Comparison of ENCODE assay signal across 10 cellular contexts in genomic region chr18:22560283-22560627, GRCh38.
DNase-seq lines count a peak whose midpoint lies in the region; ATAC-seq and TF ChIP-seq lines count a peak whose summit lies in the region.
"Had no signal": no experiment of that assay in that cellular context is flagged by ENCODE, and none has a peak within 500 bp of the region (broad histone marks: within the 10 kb centered on the region; RNA-seq: fewer than 3 reads in every experiment).

No MANE protein-coding gene starts in this region.

- TF ChIP-seq CTCF in tibial nerve (IDR thresholded peaks at IDR 0.05), result no peak

- peaks cover 2% of the 10 kb centered on the region for H3K36me3 Mint-ChIP-seq in activated CD8-positive, alpha-beta memory T cell treated with anti-CD3 and anti-CD28 coated beads, Interleukin-2, amount 10 ng/mL, durations not matched to agents 7 days and 5 days
- peaks cover 4% of the 10 kb centered on the region for H3K36me3 Mint-ChIP-seq in effector memory CD8-positive, alpha-beta T cell (ENCODE audit: insufficient read depth)
- H3K36me3 Mint-ChIP-seq in activated CD4-positive, alpha-beta memory T cell treated with anti-CD3 and anti-CD28 coated beads, Interleukin-2, amount 10 ng/mL, durations not matched to agents 7 days and 5 days (ENCODE audit: low read depth), result no peaks in the 10 kb centered on the region

- POLR2A ChIA-PET in activated CD4-positive, alpha-beta memory T cell treated with anti-CD3 and anti-CD28 coated beads, Interleukin-2, amount 10 ng/mL, durations not matched to agents 7 days and 5 days (lab: Charles Lee), result no interaction called here

- H3K4me1 ChIP-seq in mucosa of stomach (ENCODE audit: control insufficient read depth, insufficient read depth, low read length) (peaks cover 5% of the 10 kb centered on the region), tibial nerve (peaks cover 0 to 32% (median 4%) of the 10 kb centered on the region in 4 donors)

- DNase-seq in activated CD8-positive, alpha-beta memory T cell treated with anti-CD3 and anti-CD28 coated beads, Interleukin-2, amount 10 ng/mL, durations not matched to agents 7 days and 5 days, result no peak
- DNase-seq in activated CD8-positive, alpha-beta memory T cell treated with anti-CD3 and anti-CD28 coated beads, Interleukin-2, amount 50 U/mL, for 48 hours, result no peak
- DNase-seq in effector memory CD8-positive, alpha-beta T cell, result no peak
- no peak for DNase-seq in tibial nerve (ENCODE audit: low spot score in 2 of 2)
- no peak for DNase-seq in activated CD4-positive, alpha-beta memory T cell treated with anti-CD3 and anti-CD28 coated beads, Interleukin-2, amount 10 ng/mL, durations not matched to agents 7 days and 5 days
- DNase-seq: stimulated activated naive CD4-positive, alpha-beta T cell treated with Interleukin-2 at 50 U/mL for 16 hours had no signal

- no peak for ATAC-seq in activated CD8-positive, alpha-beta memory T cell treated with anti-CD3 and anti-CD28 coated beads, Interleukin-2, amount 10 ng/mL, durations not matched to agents 7 days and 5 days
- ATAC-seq in effector memory CD8-positive, alpha-beta T cell (replicated peaks), result no peak
- ATAC-seq in HG03280 (IDR thresholded peaks at IDR 0.05; ENCODE audit: unreplicated experiment) (no peak), GM21526 (IDR thresholded peaks at IDR 0.05; ENCODE audit: low FRiP score, unreplicated experiment) (no peak)

- H3K9me3 ChIP-seq in mucosa of stomach (ENCODE audit: control insufficient read depth, low read length) (no peaks in the 10 kb centered on the region), tibial nerve (no peaks in the 10 kb centered on the region)
- H3K9me3 ChIP-seq: neutrophil had no signal

- no peaks in the 10 kb centered on the region for H3K9me3 Mint-ChIP-seq in activated CD8-positive, alpha-beta memory T cell treated with anti-CD3 and anti-CD28 coated beads, Interleukin-2, amount 10 ng/mL, durations not matched to agents 7 days and 5 days (ENCODE audit: low read depth)
- H3K9me3 Mint-ChIP-seq in effector memory CD8-positive, alpha-beta T cell, result no peaks in the 10 kb centered on the region
- no peaks in the 10 kb centered on the region for H3K9me3 Mint-ChIP-seq in activated CD4-positive, alpha-beta memory T cell treated with anti-CD3 and anti-CD28 coated beads, Interleukin-2, amount 10 ng/mL, durations not matched to agents 7 days and 5 days

- H3K27ac Mint-ChIP-seq in activated CD8-positive, alpha-beta memory T cell treated with anti-CD3 and anti-CD28 coated beads, Interleukin-2, amount 10 ng/mL, durations not matched to agents 7 days and 5 days, result no peak overlapping the region
- peak overlapping the region in 1 of 2 donors; percentile 68 for H3K27ac Mint-ChIP-seq in effector memory CD8-positive, alpha-beta T cell
- no peak overlapping the region for H3K27ac Mint-ChIP-seq in activated CD4-positive, alpha-beta memory T cell treated with anti-CD3 and anti-CD28 coated beads, Interleukin-2, amount 10 ng/mL, durations not matched to agents 7 days and 5 days

- H3K4me3 ChIP-seq in mucosa of stomach (ENCODE audit: low read length) (peak overlapping the region; percentile 56), tibial nerve (peak overlapping the region; percentile 34 to 62 (median 48))

- no peaks in the 10 kb centered on the region for H3K36me3 ChIP-seq in mucosa of stomach (ENCODE audit: control insufficient read depth, insufficient read depth, low read length)
- no peaks in the 10 kb centered on the region for H3K36me3 ChIP-seq in tibial nerve
- H3K36me3 ChIP-seq: neutrophil had no signal

- TF ChIP-seq POLR2A in tibial nerve (IDR thresholded peaks at IDR 0.05), result no peak

- peaks cover 58% of the 10 kb centered on the region for H3K27me3 Mint-ChIP-seq in activated CD8-positive, alpha-beta memory T cell treated with anti-CD3 and anti-CD28 coated beads, Interleukin-2, amount 10 ng/mL, durations not matched to agents 7 days and 5 days
- H3K27me3 Mint-ChIP-seq in effector memory CD8-positive, alpha-beta T cell, result peaks cover 31 to 56% of the 10 kb centered on the region in 2 donors
- H3K27me3 Mint-ChIP-seq in activated CD4-positive, alpha-beta memory T cell treated with anti-CD3 and anti-CD28 coated beads, Interleukin-2, amount 10 ng/mL, durations not matched to agents 7 days and 5 days, result peaks cover 41% of the 10 kb centered on the region

- H3K27me3 ChIP-seq in mucosa of stomach (ENCODE audit: control insufficient read depth, insufficient read depth, low read length), result no peaks in the 10 kb centered on the region
- H3K27me3 ChIP-seq in tibial nerve, result peaks cover 0 to 3% of the 10 kb centered on the region in 2 donors

- H3K4me1 Mint-ChIP-seq in activated CD8-positive, alpha-beta memory T cell treated with anti-CD3 and anti-CD28 coated beads, Interleukin-2, amount 10 ng/mL, durations not matched to agents 7 days and 5 days, result peaks cover 6% of the 10 kb centered on the region
- H3K4me1 Mint-ChIP-seq in effector memory CD8-positive, alpha-beta T cell (ENCODE audit: low read depth in 2 of 2), result peaks cover 12 to 13% of the 10 kb centered on the region in 2 donors
- peaks cover 2% of the 10 kb centered on the region for H3K4me1 Mint-ChIP-seq in activated CD4-positive, alpha-beta memory T cell treated with anti-CD3 and anti-CD28 coated beads, Interleukin-2, amount 10 ng/mL, durations not matched to agents 7 days and 5 days

- H3K9ac ChIP-seq in mucosa of stomach (ENCODE audit: low read length), result peak overlapping the region; percentile 73

- WGBS in tibial nerve, 2 donors, result 46 to 59% methylated on average over 7 of the region's 7 CpGs

- peak overlapping the region in 1 of 4 donors; percentile 81 for H3K27ac ChIP-seq in tibial nerve
- H3K27ac ChIP-seq: neutrophil had no signal

- no peak for TF ChIP-seq EP300 in tibial nerve (IDR thresholded peaks at IDR 0.05)

- CTCF ChIA-PET in activated CD8-positive, alpha-beta memory T cell treated with anti-CD3 and anti-CD28 coated beads, Interleukin-2, amount 10 ng/mL, durations not matched to agents 7 days and 5 days (lab: Charles Lee), result no interaction called here
- CTCF ChIA-PET in activated CD4-positive, alpha-beta memory T cell treated with anti-CD3 and anti-CD28 coated beads, Interleukin-2, amount 10 ng/mL, durations not matched to agents 7 days and 5 days (lab: Charles Lee), result no interaction called here

- H3K4me3 Mint-ChIP-seq in activated CD8-positive, alpha-beta memory T cell treated with anti-CD3 and anti-CD28 coated beads, Interleukin-2, amount 10 ng/mL, durations not matched to agents 7 days and 5 days, result peak overlapping the region; percentile 40
- peak overlapping the region; percentile 78 to 79 for H3K4me3 Mint-ChIP-seq in effector memory CD8-positive, alpha-beta T cell
- H3K4me3 Mint-ChIP-seq in activated CD4-positive, alpha-beta memory T cell treated with anti-CD3 and anti-CD28 coated beads, Interleukin-2, amount 10 ng/mL, durations not matched to agents 7 days and 5 days, result no peak overlapping the region
